8 cellular contexts compared by ENCODE assay signal in the genomic region with DNA sequence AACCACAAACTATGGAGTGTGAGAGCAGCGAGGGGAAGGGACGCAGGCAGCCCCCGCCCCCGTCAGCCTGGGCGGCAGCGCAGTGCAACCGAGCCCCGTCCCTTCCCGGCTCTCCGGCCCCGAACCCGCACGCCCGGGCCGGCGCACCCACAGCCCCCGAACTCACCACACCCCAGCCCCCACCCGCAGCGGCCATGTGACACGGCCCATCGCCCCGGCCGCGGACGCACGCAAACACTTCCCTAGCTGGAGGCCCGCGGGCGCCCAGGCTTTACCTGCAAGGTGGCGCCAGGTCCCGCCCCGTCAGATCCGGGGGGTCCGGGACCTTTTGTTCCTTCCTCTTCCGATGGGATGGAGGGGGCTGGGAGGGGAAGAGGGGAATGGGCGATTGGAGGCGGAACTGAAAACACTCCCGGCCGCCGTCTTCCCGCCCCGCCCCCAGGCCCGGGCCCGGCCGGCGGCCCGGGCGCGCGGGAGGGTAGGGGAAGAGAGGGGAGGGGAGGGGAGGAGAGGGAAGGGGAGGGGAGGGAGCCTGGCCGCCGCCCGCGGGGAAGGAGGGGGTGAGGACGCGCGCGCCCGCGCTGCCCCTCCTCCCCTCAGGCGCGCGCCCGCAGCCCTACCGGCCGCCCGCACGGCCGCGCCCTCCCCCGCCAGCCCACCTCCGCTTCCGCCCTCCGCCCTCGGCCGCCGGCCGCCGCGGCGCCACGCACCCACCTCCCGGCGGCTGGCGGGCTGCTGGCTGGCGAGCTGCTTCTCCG. TPM values are rescaled to one million over a fixed set of nuclear protein-coding genes. Genes with fewer than 3 reads are reported as not detected.
A peak's percentile ranks its signal among the peaks of the same experiment; 100 is the strongest.
DNase-seq lines count a peak whose midpoint lies in the region; ATAC-seq and TF ChIP-seq lines count a peak whose summit lies in the region.

A gene (minus strand): TSS at position 574 of the 758 bp plus-strand sequence. CDS start 33,903 bp downstream, outside the sequence.

- ATAC-seq in GM19023 (IDR thresholded peaks at IDR 0.05; ENCODE audit: unreplicated experiment) (peak; percentile 41), HG03342 (IDR thresholded peaks at IDR 0.05; ENCODE audit: unreplicated experiment) (peak; percentile 42)
- ATAC-seq in activated CD8-positive, alpha-beta T cell treated with anti-CD3 and anti-CD28 coated beads for 36 hours = peak; percentile 40

- H3K27ac Mint-ChIP-seq in activated CD8-positive, alpha-beta T cell treated with anti-CD3 and anti-CD28 coated beads for 36 hours = peak within 1 kb of the TSS; percentile 96

- intact Hi-C loops in activated CD8-positive, alpha-beta T cell treated with anti-CD3 and anti-CD28 coated beads for 36 hours (cut with micrococcal nuclease) = no loop called here

- POLR2A ChIA-PET in activated CD8-positive, alpha-beta T cell treated with anti-CD3 and anti-CD28 coated beads for 36 hours (lab: Charles Lee) = interaction anchor here (0.6 to 1.7 kb wide), 8 partner anchors 12 to 91 kb away, joined by 3 to 7 read pairs (median 3); no protein-coding TSS in a partner anchor

- DNase-seq in AG09319 (ENCODE audit: extremely low read depth, low read depth) (peak; percentile 58), NCI-H748 treated with DMSO at 0.1 percent for 48 hours (lab: John Stamatoyannopoulos, UW) (peak; percentile 75), medulla oblongata (ENCODE audit: extremely low spot score) (peak; percentile 86)
- peak; percentile 79 for DNase-seq in activated CD8-positive, alpha-beta T cell treated with anti-CD3 and anti-CD28 coated beads for 36 hours
- DNase-seq in effector CD4-positive, alpha-beta T cell = peak; percentile 64
- peak; percentile 61 to 77 (median 62) for DNase-seq in stimulated activated CD4-positive, alpha-beta T cell treated with anti-CD3 and anti-CD28 coated beads, TNF-alpha, amount 100 ng/mL, for 48 hours (ENCODE audit: low read depth in 3 of 3)

- peaks cover 14% of the 10 kb centered on the region for H3K36me3 Mint-ChIP-seq in activated CD8-positive, alpha-beta T cell treated with anti-CD3 and anti-CD28 coated beads for 36 hours (ENCODE audit: low read depth)

- H3K9me3 Mint-ChIP-seq in activated CD8-positive, alpha-beta T cell treated with anti-CD3 and anti-CD28 coated beads for 36 hours = no peaks in the 10 kb centered on the region

- peak within 1 kb of the TSS; percentile 95 for H3K4me3 Mint-ChIP-seq in activated CD8-positive, alpha-beta T cell treated with anti-CD3 and anti-CD28 coated beads for 36 hours

- no peaks in the 10 kb centered on the region for H3K27me3 Mint-ChIP-seq in activated CD8-positive, alpha-beta T cell treated with anti-CD3 and anti-CD28 coated beads for 36 hours

- CTCF ChIA-PET in activated CD8-positive, alpha-beta T cell treated with anti-CD3 and anti-CD28 coated beads for 36 hours (lab: Charles Lee) = interaction anchor here (1.1 kb wide), 1 partner anchor 55 kb away, joined by 5 read pairs; no protein-coding TSS in a partner anchor

- TF ChIP-seq CTCF in AG09319 (IDR thresholded peaks at IDR 0.05; ENCODE audit: low read depth, low read length) = no peak
- no peak for TF ChIP-seq CTCF in activated CD8-positive, alpha-beta T cell treated with anti-CD3 and anti-CD28 coated beads for 36 hours (IDR thresholded peaks at IDR 0.05)

- H3K4me1 Mint-ChIP-seq in activated CD8-positive, alpha-beta T cell treated with anti-CD3 and anti-CD28 coated beads for 36 hours (ENCODE audit: low read depth) = peaks cover 43% of the 10 kb centered on the region

RNA-seq across cellular contexts. Expression of the gene that starts here (rescaled TPM):
- 100 to 1,000 TPM; 141 to 142 TPM for total RNA-seq in activated CD8-positive, alpha-beta T cell treated with anti-CD3 and anti-CD28 coated beads for 36 hours

Comparison
In these comparisons a context has a peak if more than half of its experiments do, and no peak if none do; other contexts are left out.
1. Peak in every context shown above with its lines: DNase-seq and ATAC-seq.